In genomic region chr2:169824373-169825333, GRCh38 we compare ENCODE assay signal across 8 cellular contexts. TPM values are rescaled to one million over a fixed set of nuclear protein-coding genes. Genes with fewer than 3 reads are reported as not detected.
DNase-seq lines count a peak whose midpoint lies in the region; ATAC-seq and TF ChIP-seq lines count a peak whose summit lies in the region.

METTL5 (minus strand) TSS chr2:169824905; CDS start chr2:169824597, 308 bp downstream.

- H3K27ac ChIP-seq in gastroesophageal sphincter (peak within 1 kb of the TSS; percentile 44 to 91 (median 82)), neuronal stem cell (replicated peaks; ENCODE audit: low read length) (no peak within 1 kb of the TSS)

- H2AK5ac ChIP-seq in neuronal stem cell (ENCODE audit: low read depth, low read length) = no peak within 1 kb of the TSS

- H3K79me1 ChIP-seq in neuronal stem cell (ENCODE audit: low read depth, low read length) = peaks cover 4% of the 10 kb centered on the region

- DNase-seq in GF-D8 (lab: John Stamatoyannopoulos, UW) = peak; percentile 50
- peak; percentile 74 to 89 for DNase-seq in HAP-1 (ENCODE audit: low spot score in 2 of 2)
- DNase-seq in MG63 = peak; percentile 82
- DNase-seq in SK-N-DZ (ENCODE audit: low spot score) = peak; percentile 85
- peak; percentile 83 for DNase-seq in activated naive CD4-positive, alpha-beta T cell treated with anti-CD3 and anti-CD28 coated beads for 36 hours
- DNase-seq in neuronal stem cell (ENCODE audit: low spot score) = peak; percentile 83
- peak; percentile 86 for DNase-seq in superior temporal gyrus (ENCODE audit: extremely low spot score)

- CTCF ChIA-PET in activated naive CD4-positive, alpha-beta T cell treated with anti-CD3 and anti-CD28 coated beads for 36 hours (lab: Charles Lee) = interaction anchor here (0.6 to 2.3 kb wide), 15 partner anchors 8 to 106 kb away, joined by 3 to 10 read pairs (median 4); no protein-coding TSS in a partner anchor

- H3K9ac ChIP-seq in neuronal stem cell (ENCODE audit: low read depth, low read length, poor library complexity) = peak within 1 kb of the TSS; percentile 93

- peak within 1 kb of the TSS; percentile 96 for H2AFZ ChIP-seq in neuronal stem cell (ENCODE audit: low read length)

- H3K4me3 ChIP-seq in HAP-1 (peak within 1 kb of the TSS; percentile 68), MG63 (peak within 1 kb of the TSS; percentile 73), gastroesophageal sphincter (peak within 1 kb of the TSS; percentile 61 to 69), neuronal stem cell (ENCODE audit: low read length in 2 of 2) (peak within 1 kb of the TSS; percentile 90 to 91)

- H4K91ac ChIP-seq in neuronal stem cell (ENCODE audit: low read depth, low read length, poor library complexity) = no peak within 1 kb of the TSS

- H3K27me3 Mint-ChIP-seq in activated naive CD4-positive, alpha-beta T cell treated with anti-CD3 and anti-CD28 coated beads for 36 hours (ENCODE audit: low read depth) = no peaks in the 10 kb centered on the region

- intact Hi-C loops in activated naive CD4-positive, alpha-beta T cell treated with anti-CD3 and anti-CD28 coated beads for 36 hours (cut with micrococcal nuclease) = loop anchor here (1.0 to 10.0 kb wide), 12 partner anchors 26 to 1610 kb away; partner anchors contain the start of genes BBS5, CFAP210, DCAF17 and ERICH2

- no peak within 1 kb of the TSS for H3K14ac ChIP-seq in neuronal stem cell (ENCODE audit: low read length)

- no peaks in the 10 kb centered on the region for H3K9me3 Mint-ChIP-seq in activated naive CD4-positive, alpha-beta T cell treated with anti-CD3 and anti-CD28 coated beads for 36 hours

- in situ Hi-C loops in HAP-1 (cut with MboI; ENCODE audit: low sequenced_read_pairs) = loop anchor here (10.0 kb wide), 1 partner anchor 100 kb away; no protein-coding TSS in a partner anchor

- H2BK5ac ChIP-seq in neuronal stem cell (ENCODE audit: low read length) = no peak within 1 kb of the TSS

- peak within 1 kb of the TSS; percentile 92 for H3K18ac ChIP-seq in neuronal stem cell (ENCODE audit: low read length)

- peak; percentile 70 for ATAC-seq in gastroesophageal sphincter

- peaks cover 56% of the 10 kb centered on the region for H3K4me1 Mint-ChIP-seq in activated naive CD4-positive, alpha-beta T cell treated with anti-CD3 and anti-CD28 coated beads for 36 hours (ENCODE audit: low read depth)

- no peak within 1 kb of the TSS for H2BK12ac ChIP-seq in neuronal stem cell (ENCODE audit: low read length)

- no peak within 1 kb of the TSS for H3K4ac ChIP-seq in neuronal stem cell (ENCODE audit: low read length)

- H3K4me2 ChIP-seq in neuronal stem cell (ENCODE audit: insufficient read depth, low read length, poor library complexity, severe bottlenecking) = peak within 1 kb of the TSS; percentile 42

- H3K27ac Mint-ChIP-seq in activated naive CD4-positive, alpha-beta T cell treated with anti-CD3 and anti-CD28 coated beads for 36 hours = peak within 1 kb of the TSS; percentile 71

- WGBS in gastroesophageal sphincter (ENCODE audit: low coverage in 1 of 2), 2 donors = 10 to 19% methylated on average over 9 to 10 of the region's 61 CpGs
- no CpG with 5 or more reads among the region's 61 CpGs for WGBS in neuronal stem cell (ENCODE audit: extremely low coverage in 2 of 2, insufficient read length in 2 of 2, insufficient replicate concordance in 1 of 2), 2 donors

- peaks cover 18% of the 10 kb centered on the region for H3K36me3 ChIP-seq in HAP-1 (replicated peaks)
- H3K36me3 ChIP-seq in MG63 = peaks cover 14% of the 10 kb centered on the region
- H3K36me3 ChIP-seq in gastroesophageal sphincter = peaks cover 0 to 17% of the 10 kb centered on the region in 2 donors
- peaks cover 0 to 33% of the 10 kb centered on the region in 2 donors for H3K36me3 ChIP-seq in neuronal stem cell (replicated peaks in 1 of 2; ENCODE audit: control insufficient read depth in 2 of 2, insufficient read depth in 2 of 2, low read length in 2 of 2)

- H3K4me3 Mint-ChIP-seq in activated naive CD4-positive, alpha-beta T cell treated with anti-CD3 and anti-CD28 coated beads for 36 hours = peak within 1 kb of the TSS; percentile 84

- H3K27me3 ChIP-seq in HAP-1 (ENCODE audit: low read depth) = no peaks in the 10 kb centered on the region
- H3K27me3 ChIP-seq in MG63 = no peaks in the 10 kb centered on the region
- no peaks in the 10 kb centered on the region for H3K27me3 ChIP-seq in gastroesophageal sphincter
- H3K27me3 ChIP-seq in neuronal stem cell (ENCODE audit: control insufficient read depth in 3 of 3, insufficient read depth in 3 of 3, low read depth in 1 of 3, low read length in 3 of 3) = no peaks in the 10 kb centered on the region

- TF ChIP-seq EP300 in gastroesophageal sphincter (IDR thresholded peaks at IDR 0.05) = no peak

- H2BK15ac ChIP-seq in neuronal stem cell (ENCODE audit: low read length) = no peak within 1 kb of the TSS

- H3K4me1 ChIP-seq in HAP-1 (peaks cover 28% of the 10 kb centered on the region), gastroesophageal sphincter (peaks cover 6 to 57% (median 20%) of the 10 kb centered on the region in 3 donors), neuronal stem cell (ENCODE audit: control insufficient read depth in 2 of 2, insufficient read depth in 1 of 2, low read depth in 1 of 2, low read length in 2 of 2) (peaks cover 4 to 10% of the 10 kb centered on the region in 2 donors)

- TF ChIP-seq POLR2A in gastroesophageal sphincter (IDR thresholded peaks at IDR 0.05) = peak; percentile 66 to 74

- H2BK120ac ChIP-seq in neuronal stem cell (ENCODE audit: low read depth, low read length) = no peak within 1 kb of the TSS

- H4K8ac ChIP-seq in neuronal stem cell (ENCODE audit: low read depth, low read length) = no peak within 1 kb of the TSS

- H3K9me3 ChIP-seq in HAP-1 (no peaks in the 10 kb centered on the region), MG63 (no peaks in the 10 kb centered on the region), gastroesophageal sphincter (no peaks in the 10 kb centered on the region), neuronal stem cell (replicated peaks in 1 of 2; ENCODE audit: control insufficient read depth in 2 of 2, insufficient read depth in 1 of 2, low read depth in 1 of 2, low read length in 2 of 2) (no peaks in the 10 kb centered on the region)

- H3K23ac ChIP-seq in neuronal stem cell (ENCODE audit: low read depth, low read length, poor library complexity) = peak within 1 kb of the TSS; percentile 95

- peak; percentile 90 to 100 (median 96) for TF ChIP-seq CTCF in gastroesophageal sphincter (IDR thresholded peaks at IDR 0.05)

- H3K36me3 Mint-ChIP-seq in activated naive CD4-positive, alpha-beta T cell treated with anti-CD3 and anti-CD28 coated beads for 36 hours (ENCODE audit: low read depth) = peaks cover 25% of the 10 kb centered on the region

RNA-seq across cellular contexts. Expression of gene METTL5, which starts in this region (rescaled TPM):
- total RNA-seq in MG63 (2014; rRNA removed; shearing (Covaris generic); ENCODE audit: low replicate concordance) = 86.5 and 152 TPM in 2 replicates
- 90.3 and 99.1 TPM in 2 replicates for polyA plus RNA-seq in SK-N-DZ (2014; cell fraction: cytosol; rRNA removed)
- 69.3 and 75.2 TPM in 2 replicates for polyA plus RNA-seq in SK-N-DZ (2014; cell fraction: nucleus; rRNA removed)
- 100 to 1,000 TPM; 111 to 116 TPM for total RNA-seq in activated naive CD4-positive, alpha-beta T cell treated with anti-CD3 and anti-CD28 coated beads for 36 hours
- total RNA-seq in gastroesophageal sphincter = 10 to 100 TPM; 46.3 to 91.2 (median 71.1) TPM
- polyA plus RNA-seq in neuronal stem cell (2013, experiment 1 of 2) = 121 TPM
- 124 TPM for polyA plus RNA-seq in neuronal stem cell (2013, experiment 2 of 2)
